1 cellular context compared by ENCODE assay signal in the genomic region with DNA sequence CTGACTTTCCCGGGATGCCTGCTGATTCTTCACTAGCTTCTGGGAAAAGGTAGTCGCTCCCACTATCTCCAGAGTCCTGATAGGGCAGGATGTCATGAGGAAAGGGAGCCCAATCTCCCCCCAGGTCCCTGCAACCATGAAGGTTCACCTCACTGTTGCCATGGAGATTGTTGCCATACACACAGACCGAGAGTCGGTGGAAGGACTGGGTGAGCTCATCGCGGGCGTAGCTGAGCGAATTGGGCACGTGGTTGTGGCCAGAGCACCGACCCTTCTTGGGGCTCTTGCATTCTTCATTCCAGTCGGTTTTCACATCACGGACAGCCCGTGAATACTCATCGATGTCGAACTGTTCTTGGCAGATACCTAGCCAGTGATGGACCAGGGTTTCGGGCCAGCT.
TF ChIP-seq lines count a peak whose summit lies in the region.

No MANE protein-coding gene starts in this region.

TF ChIP-seq in HepG2, 621 proteins besides CTCF, POLR2A, EP300 and RAD21 (continued from another document):
- TF ChIP-seq, protein P1, sequence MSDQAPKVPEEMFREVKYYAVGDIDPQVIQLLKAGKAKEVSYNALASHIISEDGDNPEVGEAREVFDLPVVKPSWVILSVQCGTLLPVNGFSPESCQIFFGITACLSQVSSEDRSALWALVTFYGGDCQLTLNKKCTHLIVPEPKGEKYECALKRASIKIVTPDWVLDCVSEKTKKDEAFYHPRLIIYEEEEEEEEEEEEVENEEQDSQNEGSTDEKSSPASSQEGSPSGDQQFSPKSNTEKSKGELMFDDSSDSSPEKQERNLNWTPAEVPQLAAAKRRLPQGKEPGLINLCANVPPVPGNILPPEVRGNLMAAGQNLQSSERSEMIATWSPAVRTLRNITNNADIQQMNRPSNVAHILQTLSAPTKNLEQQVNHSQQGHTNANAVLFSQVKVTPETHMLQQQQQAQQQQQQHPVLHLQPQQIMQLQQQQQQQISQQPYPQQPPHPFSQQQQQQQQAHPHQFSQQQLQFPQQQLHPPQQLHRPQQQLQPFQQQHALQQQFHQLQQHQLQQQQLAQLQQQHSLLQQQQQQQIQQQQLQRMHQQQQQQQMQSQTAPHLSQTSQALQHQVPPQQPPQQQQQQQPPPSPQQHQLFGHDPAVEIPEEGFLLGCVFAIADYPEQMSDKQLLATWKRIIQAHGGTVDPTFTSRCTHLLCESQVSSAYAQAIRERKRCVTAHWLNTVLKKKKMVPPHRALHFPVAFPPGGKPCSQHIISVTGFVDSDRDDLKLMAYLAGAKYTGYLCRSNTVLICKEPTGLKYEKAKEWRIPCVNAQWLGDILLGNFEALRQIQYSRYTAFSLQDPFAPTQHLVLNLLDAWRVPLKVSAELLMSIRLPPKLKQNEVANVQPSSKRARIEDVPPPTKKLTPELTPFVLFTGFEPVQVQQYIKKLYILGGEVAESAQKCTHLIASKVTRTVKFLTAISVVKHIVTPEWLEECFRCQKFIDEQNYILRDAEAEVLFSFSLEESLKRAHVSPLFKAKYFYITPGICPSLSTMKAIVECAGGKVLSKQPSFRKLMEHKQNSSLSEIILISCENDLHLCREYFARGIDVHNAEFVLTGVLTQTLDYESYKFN (CRISPR knock-in tag; conservative IDR thresholded peaks at IDR 0.05) = no peak
- TF ChIP-seq SP5 (CRISPR knock-in tag; IDR thresholded peaks at IDR 0.05; ENCODE audit: borderline replicate concordance, low read depth) = no peak
